9 cellular contexts compared by ENCODE assay signal in genomic region chr2:239953418-239954061, GRCh38.
A peak's percentile ranks its signal among the peaks of the same experiment; 100 is the strongest.
DNase-seq lines count a peak whose midpoint lies in the region; ATAC-seq and TF ChIP-seq lines count a peak whose summit lies in the region.
"Had no signal": no experiment of that assay in that cellular context is flagged by ENCODE, and none has a peak within 500 bp of the region (broad histone marks: within the 10 kb centered on the region; RNA-seq: fewer than 3 reads in every experiment).

No MANE protein-coding gene starts in this region.

- no peak for ATAC-seq in HG03439 (IDR thresholded peaks at IDR 0.05; ENCODE audit: unreplicated experiment)
- ATAC-seq in activated T-helper 17 cell treated with anti-CD3 and anti-CD28 coated beads, Interleukin-2, amount 50 U/mL, for 72 hours (replicated peaks) = no peak

- intact Hi-C loops in dorsolateral prefrontal cortex (cut with DNase I) = no loop called here
- intact Hi-C loops in CD4-positive, alpha-beta memory T cell (cut with micrococcal nuclease) = no loop called here
- intact Hi-C loops in OCI-LY7 (cut with micrococcal nuclease; ENCODE audit: unreplicated experiment) = no loop called here

- H3K36me3 ChIP-seq in GM23248 (ENCODE audit: low read depth) (no peaks in the 10 kb centered on the region), skeletal muscle tissue (ENCODE audit: control insufficient read depth in 3 of 3, insufficient read depth in 3 of 3, low read length in 3 of 3) (peaks cover 2 to 9% (median 6%) of the 10 kb centered on the region in 3 donors), OCI-LY7 (ENCODE audit: insufficient read depth, low read length) (peaks cover 6% of the 10 kb centered on the region; the same call in 1 of the 2 replicates)
- H3K36me3 ChIP-seq in CD4-positive, alpha-beta memory T cell (ENCODE audit: insufficient read depth, low read length) = peaks cover 2% of the 10 kb centered on the region

- H3K4me3 Mint-ChIP-seq in CD4-positive, alpha-beta memory T cell = no peak overlapping the region
- no peak overlapping the region for H3K4me3 Mint-ChIP-seq in activated T-helper 17 cell treated with anti-CD3 and anti-CD28 coated beads, Interleukin-2, amount 50 U/mL, for 72 hours

- H2AFZ ChIP-seq in GM23248 (no peak overlapping the region), OCI-LY7 (ENCODE audit: low read length) (no peak overlapping the region)

- CTCF ChIA-PET in CD4-positive, alpha-beta memory T cell (lab: Charles Lee; ENCODE audit: partially characterized antibody) = no interaction called here
- CTCF ChIA-PET in OCI-LY7 (lab: Charles Lee; ENCODE audit: unreplicated experiment) = no interaction called here

- H3K79me2 ChIP-seq in GM23248 (ENCODE audit: insufficient read depth) = no peaks in the 10 kb centered on the region
- H3K79me2 ChIP-seq in OCI-LY7 (ENCODE audit: insufficient read depth, low read depth, low read length) = no peaks in the 10 kb centered on the region

- H3K4me1 ChIP-seq in GM23248 (ENCODE audit: insufficient read depth) = peaks cover 3% of the 10 kb centered on the region; the same call in 1 of the 2 replicates
- peaks cover 36 to 59% (median 58%) of the 10 kb centered on the region in 3 donors for H3K4me1 ChIP-seq in skeletal muscle tissue (ENCODE audit: control insufficient read depth in 3 of 3, insufficient read depth in 3 of 3, low read length in 3 of 3)
- no peaks in the 10 kb centered on the region for H3K4me1 ChIP-seq in CD4-positive, alpha-beta memory T cell (ENCODE audit: insufficient read depth, low read length)
- no peaks in the 10 kb centered on the region for H3K4me1 ChIP-seq in OCI-LY7 (ENCODE audit: insufficient read depth, low read length, poor library complexity, severe bottlenecking)

- H3K9ac ChIP-seq in GM23248 (no peak overlapping the region), skeletal muscle tissue (ENCODE audit: low read depth in 1 of 3, low read length in 3 of 3) (peak overlapping the region; percentile 53 to 70 (median 61))

- H3K9me2 ChIP-seq in GM23248 (ENCODE audit: insufficient read depth) = no peaks in the 10 kb centered on the region
- H3K9me2 ChIP-seq in OCI-LY7 (ENCODE audit: insufficient read depth, low read length) = no peaks in the 10 kb centered on the region

- H3K4me3 ChIP-seq in GM23248 (no peak overlapping the region), dorsolateral prefrontal cortex (no peak overlapping the region), skeletal muscle tissue (ENCODE audit: low read length in 3 of 3) (peak overlapping the region in 2 of 3 donors; percentile 35 to 52), OCI-LY7 (ENCODE audit: low read depth, low read length, poor library complexity, severe bottlenecking) (no peak overlapping the region)
- no peak overlapping the region for H3K4me3 ChIP-seq in CD4-positive, alpha-beta memory T cell (ENCODE audit: low read length in 2 of 2)

- H3K4me1 Mint-ChIP-seq in CD4-positive, alpha-beta memory T cell = peaks cover 0 to 4% (median under 1%) of the 10 kb centered on the region in 4 donors
- no peaks in the 10 kb centered on the region for H3K4me1 Mint-ChIP-seq in activated T-helper 17 cell treated with anti-CD3 and anti-CD28 coated beads, Interleukin-2, amount 50 U/mL, for 72 hours

- BruUV-seq in OCI-LY7 (replicated peaks; lab: Mats Ljungman, UMichigan) = no TSS peak

- no peak for TF ChIP-seq CTCF in dorsolateral prefrontal cortex (IDR thresholded peaks at IDR 0.05 in 54 of 56, conservative IDR thresholded peaks at IDR 0.05 in 2 of 56; ENCODE audit: low read depth in 1 of 56, partially characterized antibody in 56 of 56)
- TF ChIP-seq CTCF in OCI-LY7 (conservative IDR thresholded peaks at IDR 0.05; ENCODE audit: low read length) = no peak

- H3F3A ChIP-seq in GM23248 (ENCODE audit: insufficient read depth) = no peaks in the 10 kb centered on the region

- in situ Hi-C loops in GM23248 (cut with MboI) = no loop called here

- POLR2A ChIA-PET in CD4-positive, alpha-beta memory T cell (lab: Charles Lee; ENCODE audit: partially characterized antibody) = no interaction called here
- POLR2A ChIA-PET in OCI-LY7 (lab: Charles Lee) = no interaction called here

- no peak overlapping the region for H3K4me2 ChIP-seq in GM23248 (ENCODE audit: unreplicated experiment)
- H3K4me2 ChIP-seq in OCI-LY7 (ENCODE audit: low read length) = no peak overlapping the region

- no peaks in the 10 kb centered on the region for H3K9me3 Mint-ChIP-seq in CD4-positive, alpha-beta memory T cell
- no peaks in the 10 kb centered on the region for H3K9me3 Mint-ChIP-seq in activated T-helper 17 cell treated with anti-CD3 and anti-CD28 coated beads, Interleukin-2, amount 50 U/mL, for 72 hours

- H3K27me3 ChIP-seq in GM23248 (replicated peaks; ENCODE audit: insufficient read depth) (no peaks in the 10 kb centered on the region), dorsolateral prefrontal cortex (no peaks in the 10 kb centered on the region), skeletal muscle tissue (ENCODE audit: control insufficient read depth in 3 of 3, insufficient read depth in 3 of 3, low read length in 3 of 3) (no peaks in the 10 kb centered on the region)
- H3K27me3 ChIP-seq in CD4-positive, alpha-beta memory T cell (ENCODE audit: insufficient read depth, low read length) = no peaks in the 10 kb centered on the region

- WGBS in GM23248 (ENCODE audit: low coverage in 1 of 2, low lambda C conversion rate in 2 of 2, missing lambda C conversion rate in 2 of 2), 2 experiments = 24 to 26% methylated on average over 20 to 23 of the region's 23 CpGs

- DNase-seq in GM23248 (peak; percentile 46), dorsolateral prefrontal cortex (peak in 7 of 10 donors; percentile 39 to 70 (median 58)), left kidney (ENCODE audit: low read depth, low spot score) (peak; percentile 33), OCI-LY7 (ENCODE audit: low spot score) (no peak)
- no peak for DNase-seq in CD4-positive, alpha-beta memory T cell
- DNase-seq: NCI-H2081 had no signal

- H3K9me3 ChIP-seq in GM23248 (ENCODE audit: low read depth) (no peaks in the 10 kb centered on the region), skeletal muscle tissue (ENCODE audit: control insufficient read depth in 3 of 3, low read length in 3 of 3) (no peaks in the 10 kb centered on the region), OCI-LY7 (ENCODE audit: low read length) (no peaks in the 10 kb centered on the region)
- no peaks in the 10 kb centered on the region for H3K9me3 ChIP-seq in CD4-positive, alpha-beta memory T cell (ENCODE audit: control insufficient read depth in 1 of 2, low read length in 2 of 2)

- H3K27ac Mint-ChIP-seq in CD4-positive, alpha-beta memory T cell = no peak overlapping the region
- no peak overlapping the region for H3K27ac Mint-ChIP-seq in activated T-helper 17 cell treated with anti-CD3 and anti-CD28 coated beads, Interleukin-2, amount 50 U/mL, for 72 hours

- no peak overlapping the region for H3K27ac ChIP-seq in GM23248
- H3K27ac ChIP-seq in dorsolateral prefrontal cortex = peak overlapping the region in 46 of 59 donors; percentile 3 to 84 (median 60)
- H3K27ac ChIP-seq in skeletal muscle tissue (ENCODE audit: low read depth, low read length) = peak overlapping the region; percentile 56
- no peak overlapping the region for H3K27ac ChIP-seq in CD4-positive, alpha-beta memory T cell (ENCODE audit: low read depth, low read length)
- H3K27ac ChIP-seq in OCI-LY7 (ENCODE audit: low read depth, low read length, poor library complexity, severe bottlenecking) = no peak overlapping the region

- H3K27me3 Mint-ChIP-seq in CD4-positive, alpha-beta memory T cell = no peaks in the 10 kb centered on the region
- no peaks in the 10 kb centered on the region for H3K27me3 Mint-ChIP-seq in activated T-helper 17 cell treated with anti-CD3 and anti-CD28 coated beads, Interleukin-2, amount 50 U/mL, for 72 hours

- H4K20me1 ChIP-seq in GM23248 (ENCODE audit: insufficient read depth) = no peaks in the 10 kb centered on the region
- no peaks in the 10 kb centered on the region for H4K20me1 ChIP-seq in OCI-LY7 (ENCODE audit: insufficient read depth, low read length)

- peaks cover 9 to 17% of the 10 kb centered on the region in 2 donors for H3K36me3 Mint-ChIP-seq in CD4-positive, alpha-beta memory T cell
- peaks cover under 1% of the 10 kb centered on the region for H3K36me3 Mint-ChIP-seq in activated T-helper 17 cell treated with anti-CD3 and anti-CD28 coated beads, Interleukin-2, amount 50 U/mL, for 72 hours (ENCODE audit: low read depth)

Comparison
In these comparisons a context has a peak if more than half of its experiments do, and no peak if none do; other contexts are left out.
1. DNase-seq: peak in GM23248 (single experiment), dorsolateral prefrontal cortex (7 of 10) and left kidney (single experiment); none in CD4-positive, alpha-beta memory T cell (0 of 5) and OCI-LY7 (single experiment).
2. H3K27ac ChIP-seq: peak in dorsolateral prefrontal cortex (46 of 59) and skeletal muscle tissue (single experiment); none in GM23248 (single experiment), CD4-positive, alpha-beta memory T cell (single experiment) and OCI-LY7 (single experiment).
3. H3K4me3 ChIP-seq: peak in skeletal muscle tissue (2 of 3); none in GM23248 (single experiment), dorsolateral prefrontal cortex (0 of 59), CD4-positive, alpha-beta memory T cell (0 of 2) and OCI-LY7 (single experiment).